Comparison of ENCODE assay signal across 10 cellular contexts in genomic region chr17:40557531-40558299, GRCh38.
DNase-seq lines count a peak whose midpoint lies in the region; ATAC-seq and TF ChIP-seq lines count a peak whose summit lies in the region.
"Had no signal": no experiment of that assay in that cellular context is flagged by ENCODE, and none has a peak within 500 bp of the region (broad histone marks: within the 10 kb centered on the region; RNA-seq: fewer than 3 reads in every experiment).

No MANE protein-coding gene starts in this region.

- DNase-seq in stimulated activated CD4-positive, alpha-beta T cell treated with anti-CD3 and anti-CD28 coated beads, Interleukin-1b, Interleukin-23, amount 100 ng/mL, for 48 hours = peak; percentile 1
- DNase-seq in stimulated activated CD4-positive, alpha-beta T cell treated with anti-CD3 and anti-CD28 coated beads, Interleukin-2, amount 100 ng/mL, for 24 hours = no peak
- DNase-seq in ACHN = no peak
- no peak for DNase-seq in NCI-H2196 treated with DMSO at 0.1 percent for 48 hours (lab: John Stamatoyannopoulos, UW; ENCODE audit: unreplicated experiment)
- DNase-seq: NCI-H2107 had no signal

- in situ Hi-C loops in ACHN (cut with HindIII; ENCODE audit: low pct_ligation_motif_present, low pct_unique_long_range_greater_than_20kb, low sequenced_read_pairs) = no loop called here

- no peak overlapping the region for H3K9ac ChIP-seq in duodenal mucosa (ENCODE audit: low read depth in 1 of 2, low read length in 2 of 2)

- no peak overlapping the region for H3K4me3 ChIP-seq in duodenal mucosa (ENCODE audit: low read depth in 1 of 2, low read length in 2 of 2)

- no peaks in the 10 kb centered on the region for H3K36me3 Mint-ChIP-seq in nephron (ENCODE audit: low read depth)

- no peaks in the 10 kb centered on the region for H3K9me3 ChIP-seq in duodenal mucosa (ENCODE audit: control insufficient read depth in 1 of 2, low read length in 2 of 2)
- H3K9me3 ChIP-seq: Caco-2 had no signal

- peak overlapping the region; percentile 35 for H3K27ac ChIP-seq in duodenal mucosa (ENCODE audit: low read depth, low read length)

- H3K27me3 ChIP-seq in duodenal mucosa (ENCODE audit: control insufficient read depth in 1 of 2, insufficient read depth in 2 of 2, low read length in 2 of 2) = peaks cover 3% of the 10 kb centered on the region in 2 donors

- peaks cover 34 to 44% of the 10 kb centered on the region in 2 donors for H3K4me1 ChIP-seq in duodenal mucosa (ENCODE audit: control insufficient read depth in 1 of 2, insufficient read depth in 2 of 2, low read length in 2 of 2)

- H3K9me3 Mint-ChIP-seq in nephron = no peaks in the 10 kb centered on the region

- H3K36me3 ChIP-seq in duodenal mucosa (ENCODE audit: control insufficient read depth in 1 of 2, insufficient read depth in 2 of 2, low read length in 2 of 2) = no peaks in the 10 kb centered on the region

- peaks cover 81% of the 10 kb centered on the region for H3K4me1 Mint-ChIP-seq in nephron

- peak overlapping the region in 2 of 3 experiments; percentile 28 to 57 for H3K4me3 Mint-ChIP-seq in nephron

- H3K27me3 Mint-ChIP-seq in nephron (ENCODE audit: low read depth) = peaks cover 19% of the 10 kb centered on the region

- no peak for ATAC-seq in HG02678 (IDR thresholded peaks at IDR 0.05; ENCODE audit: unreplicated experiment)
- ATAC-seq in GM19351 (IDR thresholded peaks at IDR 0.05; ENCODE audit: unreplicated experiment) = no peak

- TF ChIP-seq CTCF in nephron (IDR thresholded peaks at IDR 0.05; ENCODE audit: unreplicated experiment in 3 of 3) = no peak

- H3K27ac Mint-ChIP-seq in nephron = peak overlapping the region; percentile 80 to 98 (median 98)
